8 cellular contexts compared by ENCODE assay signal in genomic region chrX:45515262-45516215, GRCh38.
DNase-seq lines count a peak whose midpoint lies in the region; ATAC-seq and TF ChIP-seq lines count a peak whose summit lies in the region.

No MANE protein-coding gene starts in this region.

- no peak overlapping the region for H3K4me3 ChIP-seq in MG63

- ATAC-seq in stimulated activated naive CD8-positive, alpha-beta T cell treated with anti-CD3 and anti-CD28 coated beads, Interleukin-15, amount 100 ng/mL, for 72 hours, result peak; percentile 63
- ATAC-seq in stimulated activated memory B cell treated with anti-CD40 and anti-IgM and Interleukin-4, amounts not matched to agents 10 μg/mL and 1 μg/mL and 100 μg/mL, for 72 hours, result no peak
- ATAC-seq in HG03097 (IDR thresholded peaks at IDR 0.05; ENCODE audit: low FRiP score, unreplicated experiment), result no peak

- no peak overlapping the region for H3K4me3 Mint-ChIP-seq in stimulated activated naive CD8-positive, alpha-beta T cell treated with anti-CD3 and anti-CD28 coated beads, Interleukin-15, amount 100 ng/mL, for 72 hours
- H3K4me3 Mint-ChIP-seq in stimulated activated memory B cell treated with anti-CD40 and anti-IgM and Interleukin-4, amounts not matched to agents 10 μg/mL and 1 μg/mL and 100 μg/mL, for 72 hours, result no peak overlapping the region

- no peaks in the 10 kb centered on the region for H3K27me3 ChIP-seq in MG63

- H3K4me1 Mint-ChIP-seq in stimulated activated naive CD8-positive, alpha-beta T cell treated with anti-CD3 and anti-CD28 coated beads, Interleukin-15, amount 100 ng/mL, for 72 hours, result peaks cover 7% of the 10 kb centered on the region
- no peaks in the 10 kb centered on the region for H3K4me1 Mint-ChIP-seq in stimulated activated memory B cell treated with anti-CD40 and anti-IgM and Interleukin-4, amounts not matched to agents 10 μg/mL and 1 μg/mL and 100 μg/mL, for 72 hours

- DNase-seq in ELR (ENCODE audit: low read depth) (peak; percentile 93), MG63 (peak; percentile 88), dermis blood vessel endothelial cell (peak; percentile 83), medulla oblongata (ENCODE audit: extremely low spot score) (peak; percentile 52)
- peak in 1 of 2 donors; percentile 22 for DNase-seq in stimulated activated naive CD8-positive, alpha-beta T cell treated with anti-CD3 and anti-CD28 coated beads, Interleukin-15, amount 100 ng/mL, for 72 hours

- no peaks in the 10 kb centered on the region for H3K9me3 ChIP-seq in MG63

- TF ChIP-seq CTCF in VCaP (conservative IDR thresholded peaks at IDR 0.05), result peak; percentile 80

- no peak overlapping the region for H3K27ac ChIP-seq in VCaP

- H3K27ac Mint-ChIP-seq in stimulated activated naive CD8-positive, alpha-beta T cell treated with anti-CD3 and anti-CD28 coated beads, Interleukin-15, amount 100 ng/mL, for 72 hours, result peak overlapping the region in 1 of 2 donors; percentile 40
- H3K27ac Mint-ChIP-seq in stimulated activated memory B cell treated with anti-CD40 and anti-IgM and Interleukin-4, amounts not matched to agents 10 μg/mL and 1 μg/mL and 100 μg/mL, for 72 hours, result no peak overlapping the region

- H3K36me3 Mint-ChIP-seq in stimulated activated memory B cell treated with anti-CD40 and anti-IgM and Interleukin-4, amounts not matched to agents 10 μg/mL and 1 μg/mL and 100 μg/mL, for 72 hours, result no peaks in the 10 kb centered on the region

- no peaks in the 10 kb centered on the region for H3K27me3 Mint-ChIP-seq in stimulated activated naive CD8-positive, alpha-beta T cell treated with anti-CD3 and anti-CD28 coated beads, Interleukin-15, amount 100 ng/mL, for 72 hours
- no peaks in the 10 kb centered on the region for H3K27me3 Mint-ChIP-seq in stimulated activated memory B cell treated with anti-CD40 and anti-IgM and Interleukin-4, amounts not matched to agents 10 μg/mL and 1 μg/mL and 100 μg/mL, for 72 hours

- no peaks in the 10 kb centered on the region; the same call in 1 of the 2 replicates for H3K36me3 ChIP-seq in MG63

- no peaks in the 10 kb centered on the region for H3K9me3 Mint-ChIP-seq in stimulated activated naive CD8-positive, alpha-beta T cell treated with anti-CD3 and anti-CD28 coated beads, Interleukin-15, amount 100 ng/mL, for 72 hours
- H3K9me3 Mint-ChIP-seq in stimulated activated memory B cell treated with anti-CD40 and anti-IgM and Interleukin-4, amounts not matched to agents 10 μg/mL and 1 μg/mL and 100 μg/mL, for 72 hours, result no peaks in the 10 kb centered on the region
